In genomic region chr19:1882089-1882785, GRCh38 we compare ENCODE assay signal across 8 cellular contexts. TPM values are rescaled to one million over a fixed set of nuclear protein-coding genes. Genes with fewer than 3 reads are reported as not detected.
DNase-seq lines count a peak whose midpoint lies in the region; ATAC-seq and TF ChIP-seq lines count a peak whose summit lies in the region.

No MANE protein-coding gene starts in this region.

- H3K4me3 ChIP-seq in lung, result no peak overlapping the region
- H3K4me3 ChIP-seq in WERI-Rb-1 (ENCODE audit: low read depth, low read length), result no peak overlapping the region

- H3K27ac ChIP-seq in lung (ENCODE audit: low read depth in 1 of 2, low read length in 1 of 2), result peak overlapping the region; percentile 51 to 71
- H3K27ac ChIP-seq in WERI-Rb-1, result no peak overlapping the region

- WGBS in lung, 2 donors, result 58 to 73% methylated on average over 31 of the region's 31 CpGs

- TF ChIP-seq CTCF in lung (IDR thresholded peaks at IDR 0.05; ENCODE audit: control extremely low read depth, extremely low read depth) (no peak), WERI-Rb-1 (IDR thresholded peaks at IDR 0.05; ENCODE audit: low read depth, low read length) (no peak)

- H3K27me3 ChIP-seq in lung (ENCODE audit: control insufficient read depth, insufficient read depth) (no peaks in the 10 kb centered on the region), WERI-Rb-1 (ENCODE audit: insufficient read depth, low read depth, severe bottlenecking) (no peaks in the 10 kb centered on the region)

- ATAC-seq in lung (ENCODE audit: insufficient read depth, low FRiP score), result no peak

- peaks cover 0 to 32% of the 10 kb centered on the region in 2 donors for H3K4me1 ChIP-seq in lung (ENCODE audit: control insufficient read depth in 2 of 2, insufficient read depth in 2 of 2, low read length in 2 of 2)

- no peaks in the 10 kb centered on the region for H3K9me3 ChIP-seq in lung (ENCODE audit: control insufficient read depth in 2 of 2, insufficient read depth in 1 of 2, low read length in 1 of 2)
- no peaks in the 10 kb centered on the region for H3K9me3 ChIP-seq in WERI-Rb-1 (ENCODE audit: severe bottlenecking)

- peak; percentile 69 for DNase-seq in activated gamma-delta T cell treated with anti-CD3 and anti-CD28 coated beads, Interleukin-2, amount 50 U/mL, for 16 hours (ENCODE audit: low read depth)
- DNase-seq in lung (ENCODE audit: low spot score), result no peak
- DNase-seq in stimulated activated naive CD4-positive, alpha-beta T cell treated with Interleukin-2 at 50 U/mL for 16 hours (lab: John Stamatoyannopoulos, UW), result peak; percentile 52
- no peak for DNase-seq in HPDE6-E6E7 (ENCODE audit: extremely low spot score)
- DNase-seq in NCI-H1105 treated with DMSO at 0.1 percent for 48 hours (lab: John Stamatoyannopoulos, UW), result no peak
- no peak for DNase-seq in WERI-Rb-1
- no peak for DNase-seq in GOT3 (lab: John Stamatoyannopoulos, UW)

- H3K36me3 ChIP-seq in lung (ENCODE audit: control insufficient read depth in 2 of 2, insufficient read depth in 2 of 2, low read length in 2 of 2) (peaks cover 0 to 12% of the 10 kb centered on the region in 2 donors), WERI-Rb-1 (no peaks in the 10 kb centered on the region)

TF ChIP-seq in PFSK-1, 5 proteins besides CTCF, POLR2A, EP300 and RAD21:
- TF ChIP-seq TAF1 (IDR thresholded peaks at IDR 0.05; ENCODE audit: borderline replicate concordance, insufficient read depth, low read length) (no peak), SIN3A (IDR thresholded peaks at IDR 0.05; ENCODE audit: borderline replicate concordance, insufficient read depth, low read length) (0 out of 2 replicates have a peak, but pooled peaks have one; percentile 42)
TF ChIP-seq in PFSK-1: peak in this region for 1.

RNA-seq across cellular contexts. Expression of gene ABHD17A, which starts 3.1 kb away (rescaled TPM):
- polyA plus RNA-seq in PFSK-1 (2012; ENCODE audit: insufficient read length, low read depth), result 102 TPM
- total RNA-seq in lung, result 10 to 100 TPM; 68.8 to 84.9 TPM
- 100 to 1,000 TPM in 1 of 2 donors, 10 to 100 TPM in 1; 97.0 to 110 TPM for polyA plus RNA-seq in lung

RNA-seq across cellular contexts. Expression of gene KLF16, which starts 18.9 kb away (rescaled TPM):
- 74.6 TPM for polyA plus RNA-seq in PFSK-1 (2012; ENCODE audit: insufficient read length, low read depth)
- 10 to 100 TPM in 1 of 2 donors, 1 to 10 TPM in 1; 3.3 to 25.6 TPM for total RNA-seq in lung
- 10 to 100 TPM; 13.8 to 17.8 TPM for polyA plus RNA-seq in lung

RNA-seq across cellular contexts. Expression of gene ADAT3, which starts 23.0 kb away (rescaled TPM):
- 13.8 TPM for polyA plus RNA-seq in PFSK-1 (2012; ENCODE audit: insufficient read length, low read depth)
- 10 to 100 TPM in 1 of 2 donors, 1 to 10 TPM in 1; 4.0 to 11.9 TPM for total RNA-seq in lung
- 1 to 10 TPM; 6.4 to 7.2 TPM for polyA plus RNA-seq in lung

RNA-seq across cellular contexts. Expression of gene SCAMP4, which starts 23.0 kb away (rescaled TPM):
- 81.1 TPM for polyA plus RNA-seq in PFSK-1 (2012; ENCODE audit: insufficient read length, low read depth)
- 10 to 100 TPM; 63.4 to 86.6 TPM for total RNA-seq in lung
- 10 to 100 TPM; 45.7 to 49.1 TPM for polyA plus RNA-seq in lung

RNA-seq across cellular contexts. Expression of gene REXO1, which starts 34.0 kb away (rescaled TPM):
- 155 TPM for polyA plus RNA-seq in PFSK-1 (2012; ENCODE audit: insufficient read length, low read depth)
- 10 to 100 TPM; 15.6 to 40.3 TPM for total RNA-seq in lung
- polyA plus RNA-seq in lung, result 10 to 100 TPM; 22.3 to 32.0 TPM

Comparison
In these comparisons a context has a peak if more than half of its experiments do, and no peak if none do; other contexts are left out.
1. DNase-seq: peak in activated gamma-delta T cell treated with anti-CD3 and anti-CD28 coated beads, Interleukin-2, amount 50 U/mL, for 16 hours (single experiment) and stimulated activated naive CD4-positive, alpha-beta T cell treated with Interleukin-2 at 50 U/mL for 16 hours (single experiment); none in lung (single experiment), HPDE6-E6E7 (single experiment), NCI-H1105 treated with DMSO at 0.1 percent for 48 hours (single experiment), WERI-Rb-1 (single experiment) and GOT3 (single experiment).